ENCODE assay signal across 22 cellular contexts in genomic region chr15:46808834-46809233, GRCh38.
"Had no signal": no experiment of that assay in that cellular context is flagged by ENCODE, and none has a peak within 500 bp of the region (broad histone marks: within the 10 kb centered on the region; RNA-seq: fewer than 3 reads in every experiment).

No MANE protein-coding gene starts in this region.

- H3K4me2 ChIP-seq: SK-N-SH had no signal

- ATAC-seq: HepG2 had no signal

- H3K9me2 ChIP-seq: SK-N-SH had no signal

- FAIRE-seq: HepG2, RCC 7860 had no signal

- H3K9me3 ChIP-seq: SK-N-SH had no signal

- DNase-seq: IMR-90, Karpas-422, KG1, MM.1S, NCI-H1092 treated with DMSO at 0.1 percent for 48 hours, NCI-H1436, NCI-H187, NCI-H2029, NCI-H2081 treated with DMSO at 0.1 percent for 48 hours, NCI-H2171, NCI-H226, NCI-H446, NCI-H510A, NCI-H524 treated with DMSO at 0.1 percent for 48 hours, NCI-H69, NCI-H774, RPMI8226, SHP77, SK-N-SH, SW 1271 had no signal
